30 cellular contexts compared by ENCODE assay signal in genomic region chr5:12707560-12707959, GRCh38.
"Had no signal": no experiment of that assay in that cellular context is flagged by ENCODE, and none has a peak within 500 bp of the region (broad histone marks: within the 10 kb centered on the region; RNA-seq: fewer than 3 reads in every experiment).

No MANE protein-coding gene starts in this region.

- H3K9ac ChIP-seq: neural progenitor cell, parathyroid adenoma had no signal

- H3K4me3 Mint-ChIP-seq: naive thymus-derived CD4-positive, alpha-beta T cell; natural killer cell; nephron; neural progenitor cell; stimulated activated memory B cell treated with anti-CD40 and anti-IgM and Interleukin-4, amounts not matched to agents 10 μg/mL and 1 μg/mL and 100 μg/mL, for 72 hours; stimulated activated naive CD8-positive, alpha-beta T cell treated with anti-CD3 and anti-CD28 coated beads, Interleukin-15, amount 100 ng/mL, for 72 hours; type B pancreatic cell had no signal

- H3K27ac Mint-ChIP-seq: naive thymus-derived CD4-positive, alpha-beta T cell; natural killer cell; nephron; neural progenitor cell; progenitor cell of endocrine pancreas; stimulated activated memory B cell treated with anti-CD40 and anti-IgM and Interleukin-4, amounts not matched to agents 10 μg/mL and 1 μg/mL and 100 μg/mL, for 72 hours; stimulated activated naive CD8-positive, alpha-beta T cell treated with anti-CD3 and anti-CD28 coated beads, Interleukin-15, amount 100 ng/mL, for 72 hours; type B pancreatic cell had no signal

- H3K4me1 Mint-ChIP-seq: naive thymus-derived CD4-positive, alpha-beta T cell; natural killer cell; nephron; neural progenitor cell; stimulated activated memory B cell treated with anti-CD40 and anti-IgM and Interleukin-4, amounts not matched to agents 10 μg/mL and 1 μg/mL and 100 μg/mL, for 72 hours; stimulated activated naive CD8-positive, alpha-beta T cell treated with anti-CD3 and anti-CD28 coated beads, Interleukin-15, amount 100 ng/mL, for 72 hours had no signal

- ATAC-seq: naive thymus-derived CD4-positive, alpha-beta T cell; natural killer cell; psoas muscle; right cardiac atrium; right lobe of liver; stimulated activated memory B cell treated with anti-CD40 and anti-IgM and Interleukin-4, amounts not matched to agents 10 μg/mL and 1 μg/mL and 100 μg/mL, for 72 hours; stimulated activated naive CD8-positive, alpha-beta T cell treated with anti-CD3 and anti-CD28 coated beads, Interleukin-15, amount 100 ng/mL, for 72 hours; stimulated activated naive CD8-positive, alpha-beta T cell treated with anti-CD3 and anti-CD28 coated beads, Interleukin-15, Interleukin-2, amounts not matched to agents 100 U/mL and 50 U/mL, for 24 hours; upper lobe of right lung had no signal

- DNase-seq: naive thymus-derived CD4-positive, alpha-beta T cell; natural killer cell; occipital lobe; ovary; posterior cingulate gyrus; psoas muscle; right cardiac atrium; right lobe of liver; sigmoid colon; small intestine; stimulated activated CD4-positive, alpha-beta T cell treated with anti-CD3 and anti-CD28 coated beads, Interleukin-15, amount 100 ng/mL, for 24 hours; stimulated activated CD4-positive, alpha-beta T cell treated with anti-CD3 and anti-CD28 coated beads, Interleukin-2, amount 100 ng/mL, for 24 hours; stimulated activated CD4-positive, alpha-beta T cell treated with anti-CD3 and anti-CD28 coated beads, Interleukin-4, amount 100 ng/mL, for 1 hour; stimulated activated CD4-positive, alpha-beta T cell treated with anti-CD3 and anti-CD28 coated beads, Interleukin-4, amount 100 ng/mL, for 4 hours; stimulated activated CD8-positive, alpha-beta memory T cell treated with anti-CD3 and anti-CD28 coated beads, Interleukin-4, amount 100 ng/mL, for 48 hours; stimulated activated naive CD4-positive, alpha-beta T cell; stimulated activated naive CD8-positive, alpha-beta T cell treated with anti-CD3 and anti-CD28 coated beads, Interleukin-15, amount 100 ng/mL, for 72 hours; stimulated activated naive CD8-positive, alpha-beta T cell treated with anti-CD3 and anti-CD28 coated beads, Interleukin-15, Interleukin-2, amounts not matched to agents 100 U/mL and 50 U/mL, for 24 hours; substantia nigra; testis; upper lobe of right lung; uterus had no signal

- H3K4me2 ChIP-seq: neural progenitor cell had no signal

- H3K27ac ChIP-seq: neural progenitor cell, ovary, parathyroid adenoma, psoas muscle, right lobe of liver, sigmoid colon, suprapubic skin, testis, tibial nerve, upper lobe of right lung, uterus had no signal

- H3K27me3 Mint-ChIP-seq: naive thymus-derived CD4-positive, alpha-beta T cell; progenitor cell of endocrine pancreas; stimulated activated memory B cell treated with anti-CD40 and anti-IgM and Interleukin-4, amounts not matched to agents 10 μg/mL and 1 μg/mL and 100 μg/mL, for 72 hours; stimulated activated naive CD8-positive, alpha-beta T cell treated with anti-CD3 and anti-CD28 coated beads, Interleukin-15, amount 100 ng/mL, for 72 hours; type B pancreatic cell had no signal

- H3K79me2 ChIP-seq: parathyroid adenoma had no signal

- H3K9me3 Mint-ChIP-seq: natural killer cell, nephron, neural progenitor cell, type B pancreatic cell had no signal

- H3K4me3 ChIP-seq: neural progenitor cell, ovary, psoas muscle, right lobe of liver, sigmoid colon, suprapubic skin, testis, tibial nerve, upper lobe of right lung, uterus had no signal

- H3K27me3 ChIP-seq: neural progenitor cell, ovary, right lobe of liver, sigmoid colon, suprapubic skin, testis, tibial nerve, upper lobe of right lung, uterus had no signal

- H3K9me3 ChIP-seq: ovary, psoas muscle, right lobe of liver, sigmoid colon, suprapubic skin, testis, tibial nerve, upper lobe of right lung, uterus had no signal

- H3K36me3 Mint-ChIP-seq: naive thymus-derived CD4-positive, alpha-beta T cell; natural killer cell; neural progenitor cell; stimulated activated memory B cell treated with anti-CD40 and anti-IgM and Interleukin-4, amounts not matched to agents 10 μg/mL and 1 μg/mL and 100 μg/mL, for 72 hours; type B pancreatic cell had no signal

- H2AFZ ChIP-seq: neural progenitor cell, parathyroid adenoma had no signal

- H3K36me3 ChIP-seq: neural progenitor cell, ovary, right lobe of liver, sigmoid colon, suprapubic skin, tibial nerve, upper lobe of right lung, uterus had no signal

- H3K4me1 ChIP-seq: neural progenitor cell, parathyroid adenoma, psoas muscle, right lobe of liver, sigmoid colon, suprapubic skin, testis, tibial nerve, upper lobe of right lung, uterus had no signal
